ENCODE assay signal across 17 cellular contexts in genomic region chr2:11296401-11296800, GRCh38. TPM values are rescaled to one million over a fixed set of nuclear protein-coding genes. Genes with fewer than 3 reads are reported as not detected.
DNase-seq lines count a peak whose midpoint lies in the region; ATAC-seq, FAIRE-seq and TF ChIP-seq lines count a peak whose summit lies in the region.
"Had no signal": no experiment of that assay in that cellular context is flagged by ENCODE, and none has a peak within 500 bp of the region (broad histone marks: within the 10 kb centered on the region; RNA-seq: fewer than 3 reads in every experiment).

No MANE protein-coding gene starts in this region.

- peaks cover 12 to 53% of the 10 kb centered on the region in 2 experiments for H3K79me1 ChIP-seq in IMR-90 (ENCODE audit: low read depth in 1 of 2, low read length in 2 of 2)

- no peak overlapping the region for H2BK20ac ChIP-seq in IMR-90 (ENCODE audit: low read depth, low read length)

- H4K8ac ChIP-seq in IMR-90 (ENCODE audit: low read depth in 2 of 2, low read length in 2 of 2): no peak overlapping the region

- no peak overlapping the region for H3K14ac ChIP-seq in IMR-90 (replicated peaks; ENCODE audit: low read depth, low read length)

- no TSS peak for BruUV-seq in IMR-90 (replicated peaks; lab: Mats Ljungman, UMichigan)

- H3K4me3 Mint-ChIP-seq in natural killer cell treated with Interleukin-12 subunit alpha and Interleukin-12 subunit beta and Interleukin-15 and Interleukin-18, amount 100 ng/mL, for 72 hours: no peak overlapping the region
- H3K4me3 Mint-ChIP-seq: CD4-positive, CD25-positive, alpha-beta regulatory T cell; CD8-positive, alpha-beta memory T cell had no signal

- H3K27me3 Mint-ChIP-seq in natural killer cell treated with Interleukin-12 subunit alpha and Interleukin-12 subunit beta and Interleukin-15 and Interleukin-18, amount 100 ng/mL, for 72 hours: no peaks in the 10 kb centered on the region
- H3K27me3 Mint-ChIP-seq: CD4-positive, CD25-positive, alpha-beta regulatory T cell; CD8-positive, alpha-beta memory T cell had no signal

- no peak overlapping the region for H3K18ac ChIP-seq in IMR-90 (ENCODE audit: low read depth, low read length)

- in situ Hi-C loops in IMR-90 (cut with MboI; ENCODE audit: low sequenced_read_pairs) (no loop called here), ACHN (cut with HindIII; ENCODE audit: low pct_ligation_motif_present, low pct_unique_long_range_greater_than_20kb, low sequenced_read_pairs) (no loop called here)

- H3K4me1 ChIP-seq in IMR-90 (ENCODE audit: control insufficient read depth, insufficient read depth, low read length) (no peaks in the 10 kb centered on the region; the same call in 1 of the 2 replicates), small intestine (ENCODE audit: control insufficient read depth in 2 of 2, insufficient read depth in 1 of 2, low read depth in 1 of 2, low read length in 1 of 2) (no peaks in the 10 kb centered on the region)
- H3K4me1 ChIP-seq: HAP-1 had no signal

- no peak overlapping the region for H3K27ac Mint-ChIP-seq in natural killer cell treated with Interleukin-12 subunit alpha and Interleukin-12 subunit beta and Interleukin-15 and Interleukin-18, amount 100 ng/mL, for 72 hours
- H3K27ac Mint-ChIP-seq: CD4-positive, CD25-positive, alpha-beta regulatory T cell; CD8-positive, alpha-beta memory T cell had no signal

- H3K23ac ChIP-seq in IMR-90 (ENCODE audit: low read depth, low read length): no peak overlapping the region

- H3K4me3 ChIP-seq in IMR-90 (ENCODE audit: insufficient read depth, low read depth, low read length) (no peak overlapping the region), small intestine (ENCODE audit: low read depth in 1 of 2, low read length in 2 of 2) (no peak overlapping the region)
- H3K4me3 ChIP-seq: GM23248, HAP-1 had no signal

- WGBS in IMR-90 (ENCODE audit: extremely low coverage in 2 of 2, insufficient read length in 1 of 2), 2 experiments: no CpG with 5 or more reads among the region's 2 CpGs
- WGBS in small intestine, 3 donors: 83 to 96% (median 89%) methylated on average over 2 of the region's 2 CpGs

- POLR2A ChIA-PET in IMR-90 (lab: Charles Lee; ENCODE audit: unreplicated experiment): no interaction called here

- H3K56ac ChIP-seq in IMR-90 (ENCODE audit: extremely low read depth, insufficient read depth, low read length): no peak overlapping the region

- H3K4me1 Mint-ChIP-seq in natural killer cell treated with Interleukin-12 subunit alpha and Interleukin-12 subunit beta and Interleukin-15 and Interleukin-18, amount 100 ng/mL, for 72 hours (ENCODE audit: low read depth in 2 of 2): peaks cover 13 to 19% of the 10 kb centered on the region in 2 donors

- H4K5ac ChIP-seq in IMR-90 (ENCODE audit: low read depth, low read length): no peak overlapping the region

- no peak overlapping the region for H2AK9ac ChIP-seq in IMR-90 (replicated peaks; ENCODE audit: low read depth, low read length, poor library complexity)

- no peak for TF ChIP-seq RAD21 in IMR-90 (IDR thresholded peaks at IDR 0.05; ENCODE audit: low read length)

- H3K4me2 ChIP-seq in IMR-90 (ENCODE audit: low read depth, low read length): no peak overlapping the region

- no peak for ATAC-seq in IMR-90 (ENCODE audit: low read depth)
- ATAC-seq in natural killer cell treated with Interleukin-12 subunit alpha and Interleukin-12 subunit beta and Interleukin-15 and Interleukin-18, amount 100 ng/mL, for 72 hours: no peak
- ATAC-seq in HG02970 (IDR thresholded peaks at IDR 0.05; ENCODE audit: low FRiP score, unreplicated experiment): no peak

- no peaks in the 10 kb centered on the region for H3K36me3 ChIP-seq in IMR-90 (ENCODE audit: control insufficient read depth, insufficient read depth, low read length)
- H3K36me3 ChIP-seq in small intestine (ENCODE audit: control insufficient read depth in 2 of 2, insufficient read depth in 2 of 2, low read length in 2 of 2): no peaks in the 10 kb centered on the region
- H3K36me3 ChIP-seq: BE2C, HAP-1 had no signal

- peaks cover 67% of the 10 kb centered on the region for H4K20me1 ChIP-seq in IMR-90 (ENCODE audit: insufficient read depth, low read length)

- no peak overlapping the region for H2AK5ac ChIP-seq in IMR-90 (ENCODE audit: low read depth, low read length)

- no peak for TF ChIP-seq CTCF in IMR-90 (conservative IDR thresholded peaks at IDR 0.05; ENCODE audit: low read depth, low read length)

- no peak overlapping the region for H4K91ac ChIP-seq in IMR-90 (ENCODE audit: insufficient read depth, low read depth, low read length)

- intact Hi-C loops in IMR-90 (cut with micrococcal nuclease): no loop called here

- CTCF ChIA-PET in IMR-90 (lab: Yijun Ruan, JAX): interaction anchor here (0.6 to 1.3 kb wide), 2 partner anchors 10 to 1466 kb away, joined by 3 read pairs; no protein-coding TSS in a partner anchor

- H3K9me1 ChIP-seq in IMR-90 (ENCODE audit: insufficient read depth, low read length): peaks cover 3% of the 10 kb centered on the region; the same call in 1 of the 2 replicates

- DNase-seq in IMR-90 (no peak), small intestine (no peak), ACHN (no peak)
- DNase-seq in natural killer cell treated with Interleukin-12 subunit alpha and Interleukin-12 subunit beta and Interleukin-15 and Interleukin-18, amount 100 ng/mL, for 72 hours (ENCODE audit: low spot score): no peak
- DNase-seq: 8988T; BE2C; C1 segment of cervical spinal cord; CD4-positive, CD25-positive, alpha-beta regulatory T cell; CD8-positive, alpha-beta memory T cell; COR-L47; GM23248 had no signal

- no peak overlapping the region for H3K4ac ChIP-seq in IMR-90 (ENCODE audit: low read depth, low read length)

- FAIRE-seq in A204.1 (lab: Jason Lieb, UNC) (peak; percentile 61), endometrium (lab: Jason Lieb, UNC) (peak; percentile 59), small intestine (lab: Jason Lieb, UNC) (peak; percentile 44)
- FAIRE-seq: GM12891, GM18507 had no signal

- H3K9me3 Mint-ChIP-seq in natural killer cell treated with Interleukin-12 subunit alpha and Interleukin-12 subunit beta and Interleukin-15 and Interleukin-18, amount 100 ng/mL, for 72 hours: no peaks in the 10 kb centered on the region
- H3K9me3 Mint-ChIP-seq: CD8-positive, alpha-beta memory T cell had no signal

- no peak overlapping the region for H3K9ac ChIP-seq in IMR-90 (ENCODE audit: low read depth, low read length)
- H3K9ac ChIP-seq: GM23248 had no signal

- no peak overlapping the region for H2BK120ac ChIP-seq in IMR-90 (ENCODE audit: low read depth, low read length)

- no peak overlapping the region for H2BK5ac ChIP-seq in IMR-90 (ENCODE audit: low read depth, low read length, poor library complexity, severe bottlenecking)

- no peak overlapping the region for H3K27ac ChIP-seq in IMR-90 (ENCODE audit: insufficient read depth, low read length)
- H3K27ac ChIP-seq in small intestine (ENCODE audit: low read depth in 1 of 2, low read length in 1 of 2): no peak overlapping the region
- H3K27ac ChIP-seq: GM23248 had no signal

- dilution Hi-C loops in IMR-90 (cut with HindIII; ENCODE audit: low sequenced_read_pairs, unreplicated experiment): no loop called here

- TF ChIP-seq POLR2A in IMR-90 (IDR thresholded peaks at IDR 0.05; ENCODE audit: low read depth, low read length): no peak

- no peak overlapping the region for H2AFZ ChIP-seq in IMR-90 (replicated peaks; ENCODE audit: low read length, poor library complexity)
- H2AFZ ChIP-seq: GM23248 had no signal

- H3K9me3 ChIP-seq in IMR-90 (ENCODE audit: control insufficient read depth, insufficient read depth, low read length) (no peaks in the 10 kb centered on the region), small intestine (ENCODE audit: control insufficient read depth, low read depth) (no peaks in the 10 kb centered on the region)
- H3K9me3 ChIP-seq: BE2C, HAP-1 had no signal

- H3K27me3 ChIP-seq in IMR-90 (ENCODE audit: control insufficient read depth, insufficient read depth, low read length) (no peaks in the 10 kb centered on the region), small intestine (ENCODE audit: control insufficient read depth in 2 of 2, insufficient read depth in 2 of 2, low read length in 2 of 2) (no peaks in the 10 kb centered on the region)
- H3K27me3 ChIP-seq: BE2C had no signal

- no peaks in the 10 kb centered on the region for H3K36me3 Mint-ChIP-seq in natural killer cell treated with Interleukin-12 subunit alpha and Interleukin-12 subunit beta and Interleukin-15 and Interleukin-18, amount 100 ng/mL, for 72 hours
- H3K36me3 Mint-ChIP-seq: CD4-positive, CD25-positive, alpha-beta regulatory T cell; CD8-positive, alpha-beta memory T cell had no signal

- H2BK15ac ChIP-seq in IMR-90 (ENCODE audit: low read depth, low read length): no peak overlapping the region

TF ChIP-seq in IMR-90, 13 proteins besides CTCF, POLR2A, EP300 and RAD21:
- TF ChIP-seq MAFK (IDR thresholded peaks at IDR 0.05; ENCODE audit: low read depth, low read length) (no peak), CEBPB (IDR thresholded peaks at IDR 0.05; ENCODE audit: low read depth, low read length) (0 out of 2 replicates have a peak, but pooled peaks have one; percentile 32)

RNA-seq across cellular contexts. Expression of gene ROCK2, which starts 48.0 kb away (rescaled TPM):
- total RNA-seq in IMR-90 (2012; rRNA removed): 28.3 and 59.7 TPM in 2 replicates
- polyA plus RNA-seq in IMR-90 (2012; rRNA removed) (7.1 and 9.0 TPM in 2 replicates), small intestine (10 to 100 TPM; 12.0 to 17.7 (median 14.3) TPM)
- 1.2 and 1.8 TPM in 2 replicates for polyA plus RNA-seq in IMR-90 (2012; cell fraction: cytosol; rRNA removed)
- 1.1 and 6.1 TPM in 2 replicates for polyA plus RNA-seq in IMR-90 (2012; cell fraction: nucleus; rRNA removed; ENCODE audit: low replicate concordance)
- 10 to 100 TPM; 19.1 to 26.3 TPM for total RNA-seq in natural killer cell treated with Interleukin-12 subunit alpha and Interleukin-12 subunit beta and Interleukin-15 and Interleukin-18, amount 100 ng/mL, for 72 hours
